Comparison of ENCODE assay signal across 8 cellular contexts in genomic region chr12:56129210-56129691, GRCh38. TPM values are rescaled to one million over a fixed set of nuclear protein-coding genes. Genes with fewer than 3 reads are reported as not detected.
DNase-seq lines count a peak whose midpoint lies in the region; ATAC-seq and TF ChIP-seq lines count a peak whose summit lies in the region.

No MANE protein-coding gene starts in this region.

- H3K27ac ChIP-seq in neural progenitor cell (no peak overlapping the region), tibial artery (peak overlapping the region; percentile 95 to 99)

- H4K20me1 ChIP-seq in neural progenitor cell (ENCODE audit: low read depth): peaks cover 16% of the 10 kb centered on the region

- peak; percentile 83 for DNase-seq in ELF-1 (ENCODE audit: low read depth, low spot score)
- no peak for DNase-seq in HFF-Myc (ENCODE audit: extremely low read depth, low read depth)
- DNase-seq in activated T-helper 1 cell treated with Interleukin-2 at 50 U/mL for 16 hours (ENCODE audit: low read depth): peak; percentile 69
- DNase-seq in fibroblast of mammary gland (ENCODE audit: low read depth): peak; percentile 30
- DNase-seq in neural progenitor cell (ENCODE audit: low spot score): peak; percentile 81
- DNase-seq in tibial artery: peak; percentile 68 to 85

- H3K4me3 Mint-ChIP-seq in neural progenitor cell: peak overlapping the region; percentile 99

- no peak for ATAC-seq in HG03095 (IDR thresholded peaks at IDR 0.05; ENCODE audit: unreplicated experiment)

- no peaks in the 10 kb centered on the region for H3K9me3 ChIP-seq in neural progenitor cell (ENCODE audit: low read depth)
- H3K9me3 ChIP-seq in tibial artery: no peaks in the 10 kb centered on the region

- peaks cover 36% of the 10 kb centered on the region for H3F3A ChIP-seq in neural progenitor cell (ENCODE audit: low read depth)

- peaks cover 35% of the 10 kb centered on the region for H3K4me1 Mint-ChIP-seq in neural progenitor cell

- H2AFZ ChIP-seq in neural progenitor cell (replicated peaks): no peak overlapping the region

- H3K4me2 ChIP-seq in neural progenitor cell: peak overlapping the region; percentile 96

- H3K36me3 Mint-ChIP-seq in neural progenitor cell: peaks cover 37% of the 10 kb centered on the region

- H3K27me3 ChIP-seq in neural progenitor cell (no peaks in the 10 kb centered on the region), tibial artery (no peaks in the 10 kb centered on the region)

- no peaks in the 10 kb centered on the region for H3K9me3 Mint-ChIP-seq in neural progenitor cell

- peaks cover under 1% of the 10 kb centered on the region for H3K36me3 ChIP-seq in neural progenitor cell
- peaks cover 33 to 41% (median 39%) of the 10 kb centered on the region in 3 donors for H3K36me3 ChIP-seq in tibial artery

- peak overlapping the region; percentile 88 for H3K4me3 ChIP-seq in HFF-Myc (replicated peaks; ENCODE audit: low read depth, low read length)
- peak overlapping the region; percentile 89 for H3K4me3 ChIP-seq in fibroblast of mammary gland (ENCODE audit: control insufficient read depth, low read depth, low read length)
- H3K4me3 ChIP-seq in neural progenitor cell: peak overlapping the region; percentile 88
- peak overlapping the region; percentile 74 to 91 for H3K4me3 ChIP-seq in tibial artery

- peaks cover 13% of the 10 kb centered on the region for H3K27me3 Mint-ChIP-seq in neural progenitor cell (ENCODE audit: insufficient read depth, low read depth)

- peak overlapping the region; percentile 67 for H3K9ac ChIP-seq in neural progenitor cell

- H3K27ac Mint-ChIP-seq in neural progenitor cell: peak overlapping the region; percentile 33

- TF ChIP-seq CTCF in HFF-Myc (IDR thresholded peaks at IDR 0.05; ENCODE audit: low read depth, low read length, missing control alignments): no peak
- no peak for TF ChIP-seq CTCF in fibroblast of mammary gland (conservative IDR thresholded peaks at IDR 0.05; ENCODE audit: control insufficient read depth, insufficient read depth, low read depth, low read length)
- TF ChIP-seq CTCF in neural progenitor cell (IDR thresholded peaks at IDR 0.05): no peak
- TF ChIP-seq CTCF in tibial artery (IDR thresholded peaks at IDR 0.05): no peak

- H3K4me1 ChIP-seq in neural progenitor cell: peaks cover 18% of the 10 kb centered on the region
- peaks cover 9 to 36% (median 26%) of the 10 kb centered on the region in 4 donors for H3K4me1 ChIP-seq in tibial artery

- peaks cover 33% of the 10 kb centered on the region for H3K79me2 ChIP-seq in neural progenitor cell (ENCODE audit: low read depth)

- intact Hi-C loops in tibial artery (cut with DNase I; ENCODE audit: low total_unique reads): loop anchor here (5.0 kb wide), 1 partner anchor 33 kb away; no protein-coding TSS in a partner anchor

TF ChIP-seq in PFSK-1, 5 proteins besides CTCF, POLR2A, EP300 and RAD21:
- peak; percentile 71 for TF ChIP-seq POLR2AphosphoS5 (IDR thresholded peaks at IDR 0.05; ENCODE audit: low read depth, low read length)
- TF ChIP-seq FOXP2 (optimal IDR thresholded peaks at IDR 0.05; ENCODE audit: borderline replicate concordance, extremely low read depth, extremely low read length, insufficient read depth): peak; percentile 91
- TF ChIP-seq TAF1 (IDR thresholded peaks at IDR 0.05; ENCODE audit: borderline replicate concordance, insufficient read depth, low read length): peak; percentile 59; the same call in 1 of the 2 replicates
- TF ChIP-seq, protein P1, sequence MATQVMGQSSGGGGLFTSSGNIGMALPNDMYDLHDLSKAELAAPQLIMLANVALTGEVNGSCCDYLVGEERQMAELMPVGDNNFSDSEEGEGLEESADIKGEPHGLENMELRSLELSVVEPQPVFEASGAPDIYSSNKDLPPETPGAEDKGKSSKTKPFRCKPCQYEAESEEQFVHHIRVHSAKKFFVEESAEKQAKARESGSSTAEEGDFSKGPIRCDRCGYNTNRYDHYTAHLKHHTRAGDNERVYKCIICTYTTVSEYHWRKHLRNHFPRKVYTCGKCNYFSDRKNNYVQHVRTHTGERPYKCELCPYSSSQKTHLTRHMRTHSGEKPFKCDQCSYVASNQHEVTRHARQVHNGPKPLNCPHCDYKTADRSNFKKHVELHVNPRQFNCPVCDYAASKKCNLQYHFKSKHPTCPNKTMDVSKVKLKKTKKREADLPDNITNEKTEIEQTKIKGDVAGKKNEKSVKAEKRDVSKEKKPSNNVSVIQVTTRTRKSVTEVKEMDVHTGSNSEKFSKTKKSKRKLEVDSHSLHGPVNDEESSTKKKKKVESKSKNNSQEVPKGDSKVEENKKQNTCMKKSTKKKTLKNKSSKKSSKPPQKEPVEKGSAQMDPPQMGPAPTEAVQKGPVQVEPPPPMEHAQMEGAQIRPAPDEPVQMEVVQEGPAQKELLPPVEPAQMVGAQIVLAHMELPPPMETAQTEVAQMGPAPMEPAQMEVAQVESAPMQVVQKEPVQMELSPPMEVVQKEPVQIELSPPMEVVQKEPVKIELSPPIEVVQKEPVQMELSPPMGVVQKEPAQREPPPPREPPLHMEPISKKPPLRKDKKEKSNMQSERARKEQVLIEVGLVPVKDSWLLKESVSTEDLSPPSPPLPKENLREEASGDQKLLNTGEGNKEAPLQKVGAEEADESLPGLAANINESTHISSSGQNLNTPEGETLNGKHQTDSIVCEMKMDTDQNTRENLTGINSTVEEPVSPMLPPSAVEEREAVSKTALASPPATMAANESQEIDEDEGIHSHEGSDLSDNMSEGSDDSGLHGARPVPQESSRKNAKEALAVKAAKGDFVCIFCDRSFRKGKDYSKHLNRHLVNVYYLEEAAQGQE (IDR thresholded peaks at IDR 0.05; ENCODE audit: insufficient read depth in 1 of 2, low read depth in 2 of 2, low read length in 2 of 2): no peak
- TF ChIP-seq SIN3A (IDR thresholded peaks at IDR 0.05; ENCODE audit: borderline replicate concordance, insufficient read depth, low read length): peak; percentile 51; the same call in 1 of the 2 replicates

RNA-seq across cellular contexts. Expression of gene ESYT1, which starts 1.2 kb away (rescaled TPM):
- polyA plus RNA-seq in PFSK-1 (2012; ENCODE audit: insufficient read length, low read depth): 90.4 TPM
- total RNA-seq in neural progenitor cell (ENCODE audit: low replicate concordance): 75.3 and 146 TPM in 2 replicates

RNA-seq across cellular contexts. Expression of gene ZC3H10, which starts 11.2 kb away (rescaled TPM):
- polyA plus RNA-seq in PFSK-1 (2012; ENCODE audit: insufficient read length, low read depth): 8.0 TPM
- total RNA-seq in neural progenitor cell (ENCODE audit: low replicate concordance): 10.3 and 10.8 TPM in 2 replicates

RNA-seq across cellular contexts. Expression of gene RPL41, which starts 12.8 kb away (rescaled TPM):
- 6,801 TPM for polyA plus RNA-seq in PFSK-1 (2012; ENCODE audit: insufficient read length, low read depth)
- 3,372 and 3,805 TPM in 2 replicates for total RNA-seq in neural progenitor cell (ENCODE audit: low replicate concordance)

RNA-seq across cellular contexts. Expression of gene MYL6B, which starts 23.1 kb away (rescaled TPM):
- polyA plus RNA-seq in PFSK-1 (2012; ENCODE audit: insufficient read length, low read depth): 213 TPM
- 131 and 198 TPM in 2 replicates for total RNA-seq in neural progenitor cell (ENCODE audit: low replicate concordance)

RNA-seq across cellular contexts. Expression of gene PA2G4, which starts 24.9 kb away (rescaled TPM):
- polyA plus RNA-seq in PFSK-1 (2012; ENCODE audit: insufficient read length, low read depth): 285 TPM
- 168 and 242 TPM in 2 replicates for total RNA-seq in neural progenitor cell (ENCODE audit: low replicate concordance)
